In genomic region chr3:52436500-52437106, GRCh38 we compare ENCODE assay signal across 2 cellular contexts.
TF ChIP-seq lines count a peak whose summit lies in the region.

No MANE protein-coding gene starts in this region.

TF ChIP-seq in SK-N-SH, 30 proteins besides CTCF, POLR2A, EP300 and RAD21 (continued from another document):
- TF ChIP-seq, protein P1, sequence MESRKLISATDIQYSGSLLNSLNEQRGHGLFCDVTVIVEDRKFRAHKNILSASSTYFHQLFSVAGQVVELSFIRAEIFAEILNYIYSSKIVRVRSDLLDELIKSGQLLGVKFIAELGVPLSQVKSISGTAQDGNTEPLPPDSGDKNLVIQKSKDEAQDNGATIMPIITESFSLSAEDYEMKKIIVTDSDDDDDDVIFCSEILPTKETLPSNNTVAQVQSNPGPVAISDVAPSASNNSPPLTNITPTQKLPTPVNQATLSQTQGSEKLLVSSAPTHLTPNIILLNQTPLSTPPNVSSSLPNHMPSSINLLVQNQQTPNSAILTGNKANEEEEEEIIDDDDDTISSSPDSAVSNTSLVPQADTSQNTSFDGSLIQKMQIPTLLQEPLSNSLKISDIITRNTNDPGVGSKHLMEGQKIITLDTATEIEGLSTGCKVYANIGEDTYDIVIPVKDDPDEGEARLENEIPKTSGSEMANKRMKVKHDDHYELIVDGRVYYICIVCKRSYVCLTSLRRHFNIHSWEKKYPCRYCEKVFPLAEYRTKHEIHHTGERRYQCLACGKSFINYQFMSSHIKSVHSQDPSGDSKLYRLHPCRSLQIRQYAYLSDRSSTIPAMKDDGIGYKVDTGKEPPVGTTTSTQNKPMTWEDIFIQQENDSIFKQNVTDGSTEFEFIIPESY (IDR thresholded peaks at IDR 0.05; ENCODE audit: borderline replicate concordance, low read depth) = no peak
- no peak for TF ChIP-seq USF1 (IDR thresholded peaks at IDR 0.05; ENCODE audit: borderline replicate concordance, low read depth)
- TF ChIP-seq GATA2 (CRISPR knock-in tag; IDR thresholded peaks at IDR 0.05) = no peak
- TF ChIP-seq RFX5 (IDR thresholded peaks at IDR 0.05; ENCODE audit: low read length) = no peak
- no peak for TF ChIP-seq TEAD4 (IDR thresholded peaks at IDR 0.05; ENCODE audit: borderline replicate concordance, insufficient read depth)
- TF ChIP-seq RCOR1 (IDR thresholded peaks at IDR 0.05; ENCODE audit: low read length) = no peak
- TF ChIP-seq, protein P2, sequence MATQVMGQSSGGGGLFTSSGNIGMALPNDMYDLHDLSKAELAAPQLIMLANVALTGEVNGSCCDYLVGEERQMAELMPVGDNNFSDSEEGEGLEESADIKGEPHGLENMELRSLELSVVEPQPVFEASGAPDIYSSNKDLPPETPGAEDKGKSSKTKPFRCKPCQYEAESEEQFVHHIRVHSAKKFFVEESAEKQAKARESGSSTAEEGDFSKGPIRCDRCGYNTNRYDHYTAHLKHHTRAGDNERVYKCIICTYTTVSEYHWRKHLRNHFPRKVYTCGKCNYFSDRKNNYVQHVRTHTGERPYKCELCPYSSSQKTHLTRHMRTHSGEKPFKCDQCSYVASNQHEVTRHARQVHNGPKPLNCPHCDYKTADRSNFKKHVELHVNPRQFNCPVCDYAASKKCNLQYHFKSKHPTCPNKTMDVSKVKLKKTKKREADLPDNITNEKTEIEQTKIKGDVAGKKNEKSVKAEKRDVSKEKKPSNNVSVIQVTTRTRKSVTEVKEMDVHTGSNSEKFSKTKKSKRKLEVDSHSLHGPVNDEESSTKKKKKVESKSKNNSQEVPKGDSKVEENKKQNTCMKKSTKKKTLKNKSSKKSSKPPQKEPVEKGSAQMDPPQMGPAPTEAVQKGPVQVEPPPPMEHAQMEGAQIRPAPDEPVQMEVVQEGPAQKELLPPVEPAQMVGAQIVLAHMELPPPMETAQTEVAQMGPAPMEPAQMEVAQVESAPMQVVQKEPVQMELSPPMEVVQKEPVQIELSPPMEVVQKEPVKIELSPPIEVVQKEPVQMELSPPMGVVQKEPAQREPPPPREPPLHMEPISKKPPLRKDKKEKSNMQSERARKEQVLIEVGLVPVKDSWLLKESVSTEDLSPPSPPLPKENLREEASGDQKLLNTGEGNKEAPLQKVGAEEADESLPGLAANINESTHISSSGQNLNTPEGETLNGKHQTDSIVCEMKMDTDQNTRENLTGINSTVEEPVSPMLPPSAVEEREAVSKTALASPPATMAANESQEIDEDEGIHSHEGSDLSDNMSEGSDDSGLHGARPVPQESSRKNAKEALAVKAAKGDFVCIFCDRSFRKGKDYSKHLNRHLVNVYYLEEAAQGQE (IDR thresholded peaks at IDR 0.05; ENCODE audit: low read depth, low read length) = no peak
- TF ChIP-seq CHD2 (IDR thresholded peaks at IDR 0.05; ENCODE audit: low read length, partially characterized antibody) = no peak
- no peak for TF ChIP-seq TCF12 (IDR thresholded peaks at IDR 0.05)
- TF ChIP-seq, protein P3, sequence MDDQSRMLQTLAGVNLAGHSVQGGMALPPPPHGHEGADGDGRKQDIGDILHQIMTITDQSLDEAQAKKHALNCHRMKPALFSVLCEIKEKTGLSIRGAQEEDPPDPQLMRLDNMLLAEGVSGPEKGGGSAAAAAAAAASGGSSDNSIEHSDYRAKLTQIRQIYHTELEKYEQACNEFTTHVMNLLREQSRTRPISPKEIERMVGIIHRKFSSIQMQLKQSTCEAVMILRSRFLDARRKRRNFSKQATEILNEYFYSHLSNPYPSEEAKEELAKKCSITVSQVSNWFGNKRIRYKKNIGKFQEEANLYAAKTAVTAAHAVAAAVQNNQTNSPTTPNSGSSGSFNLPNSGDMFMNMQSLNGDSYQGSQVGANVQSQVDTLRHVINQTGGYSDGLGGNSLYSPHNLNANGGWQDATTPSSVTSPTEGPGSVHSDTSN (IDR thresholded peaks at IDR 0.05) = no peak

TF ChIP-seq in SK-N-SH treated with all-trans-retinoic acid at 6 μM for 48 hours, 23 proteins besides CTCF, POLR2A, EP300 and RAD21:
- TF ChIP-seq PATZ1 (CRISPR knock-in tag; IDR thresholded peaks at IDR 0.05; ENCODE audit: borderline replicate concordance) = no peak
- TF ChIP-seq TCF4 (CRISPR knock-in tag; IDR thresholded peaks at IDR 0.05; ENCODE audit: borderline replicate concordance) = no peak
- no peak for TF ChIP-seq ZNF70 (CRISPR knock-in tag; IDR thresholded peaks at IDR 0.05)
- no peak for TF ChIP-seq CSDC2 (CRISPR knock-in tag; IDR thresholded peaks at IDR 0.05)
- TF ChIP-seq RARB (CRISPR knock-in tag; IDR thresholded peaks at IDR 0.05) = no peak
- TF ChIP-seq SNAI2 (CRISPR knock-in tag; IDR thresholded peaks at IDR 0.05) = no peak
- TF ChIP-seq GLIS3 (CRISPR knock-in tag; IDR thresholded peaks at IDR 0.05) = no peak
- TF ChIP-seq, protein P4, sequence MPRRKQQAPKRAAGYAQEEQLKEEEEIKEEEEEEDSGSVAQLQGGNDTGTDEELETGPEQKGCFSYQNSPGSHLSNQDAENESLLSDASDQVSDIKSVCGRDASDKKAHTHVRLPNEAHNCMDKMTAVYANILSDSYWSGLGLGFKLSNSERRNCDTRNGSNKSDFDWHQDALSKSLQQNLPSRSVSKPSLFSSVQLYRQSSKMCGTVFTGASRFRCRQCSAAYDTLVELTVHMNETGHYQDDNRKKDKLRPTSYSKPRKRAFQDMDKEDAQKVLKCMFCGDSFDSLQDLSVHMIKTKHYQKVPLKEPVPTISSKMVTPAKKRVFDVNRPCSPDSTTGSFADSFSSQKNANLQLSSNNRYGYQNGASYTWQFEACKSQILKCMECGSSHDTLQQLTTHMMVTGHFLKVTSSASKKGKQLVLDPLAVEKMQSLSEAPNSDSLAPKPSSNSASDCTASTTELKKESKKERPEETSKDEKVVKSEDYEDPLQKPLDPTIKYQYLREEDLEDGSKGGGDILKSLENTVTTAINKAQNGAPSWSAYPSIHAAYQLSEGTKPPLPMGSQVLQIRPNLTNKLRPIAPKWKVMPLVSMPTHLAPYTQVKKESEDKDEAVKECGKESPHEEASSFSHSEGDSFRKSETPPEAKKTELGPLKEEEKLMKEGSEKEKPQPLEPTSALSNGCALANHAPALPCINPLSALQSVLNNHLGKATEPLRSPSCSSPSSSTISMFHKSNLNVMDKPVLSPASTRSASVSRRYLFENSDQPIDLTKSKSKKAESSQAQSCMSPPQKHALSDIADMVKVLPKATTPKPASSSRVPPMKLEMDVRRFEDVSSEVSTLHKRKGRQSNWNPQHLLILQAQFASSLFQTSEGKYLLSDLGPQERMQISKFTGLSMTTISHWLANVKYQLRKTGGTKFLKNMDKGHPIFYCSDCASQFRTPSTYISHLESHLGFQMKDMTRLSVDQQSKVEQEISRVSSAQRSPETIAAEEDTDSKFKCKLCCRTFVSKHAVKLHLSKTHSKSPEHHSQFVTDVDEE (CRISPR knock-in tag; IDR thresholded peaks at IDR 0.05) = no peak
- TF ChIP-seq ARNTL (CRISPR knock-in tag; IDR thresholded peaks at IDR 0.05; ENCODE audit: borderline replicate concordance, low read depth) = no peak
- TF ChIP-seq TOX (CRISPR knock-in tag; IDR thresholded peaks at IDR 0.05; ENCODE audit: borderline replicate concordance) = no peak
- TF ChIP-seq ESRRG (CRISPR knock-in tag; IDR thresholded peaks at IDR 0.05) = no peak
- TF ChIP-seq ISL1 (CRISPR knock-in tag; IDR thresholded peaks at IDR 0.05) = no peak
